In genomic region chr13:38636756-38637155, GRCh38 we compare ENCODE assay signal across 17 cellular contexts. TPM values are rescaled to one million over a fixed set of nuclear protein-coding genes. Genes with fewer than 3 reads are reported as not detected.
A peak's percentile ranks its signal among the peaks of the same experiment; 100 is the strongest.
DNase-seq lines count a peak whose midpoint lies in the region; ATAC-seq and TF ChIP-seq lines count a peak whose summit lies in the region.
"Had no signal": no experiment of that assay in that cellular context is flagged by ENCODE, and none has a peak within 500 bp of the region (broad histone marks: within the 10 kb centered on the region; RNA-seq: fewer than 3 reads in every experiment).

No MANE protein-coding gene starts in this region.

- ATAC-seq in HG03139 (IDR thresholded peaks at IDR 0.05; ENCODE audit: unreplicated experiment) = no peak
- ATAC-seq: heart left ventricle had no signal

- H3K27ac ChIP-seq in thyroid gland = peak overlapping the region in 1 of 3 donors; percentile 20
- H3K27ac ChIP-seq: adrenal gland, heart left ventricle, right lobe of liver had no signal

- no peak for TF ChIP-seq CTCF in thyroid gland (IDR thresholded peaks at IDR 0.05)

- WGBS in thyroid gland, 2 donors = 17 to 34% methylated on average over 2 of the region's 2 CpGs

- H3K36me3 ChIP-seq in thyroid gland = no peaks in the 10 kb centered on the region
- no peaks in the 10 kb centered on the region for H3K36me3 ChIP-seq in MG63
- H3K36me3 ChIP-seq: adrenal gland, heart left ventricle, right lobe of liver had no signal

- H3K4me3 ChIP-seq in thyroid gland (replicated peaks in 1 of 3) = no peak overlapping the region
- no peak overlapping the region for H3K4me3 ChIP-seq in MG63
- H3K4me3 ChIP-seq: adrenal gland, heart left ventricle, right lobe of liver had no signal

- H3K4me1 ChIP-seq in thyroid gland = peaks cover 7 to 11% of the 10 kb centered on the region in 2 donors
- H3K4me1 ChIP-seq: adrenal gland, heart left ventricle, right lobe of liver had no signal

- DNase-seq in HT-29 (ENCODE audit: low spot score) (peak; percentile 97), NCI-H526 treated with DMSO at 0.1 percent for 48 hours (lab: John Stamatoyannopoulos, UW) (peak; percentile 86), iPS-NIHi11 (ENCODE audit: low spot score) (peak; percentile 19), thyroid gland (peak; percentile 32 to 36), Ammon's horn (ENCODE audit: low spot score) (no peak), MG63 (no peak)
- DNase-seq in stimulated activated CD4-positive, alpha-beta T cell treated with anti-CD3 and anti-CD28 coated beads, Interleukin-2, amount 100 ng/mL, for 48 hours = no peak
- DNase-seq: activated CD4-positive, CD25-positive, alpha-beta regulatory T cell; adrenal gland; effector memory CD4-positive, alpha-beta T cell; heart left ventricle; MV-4-11; occipital lobe; right lobe of liver; SHP77 had no signal

- intact Hi-C loops in thyroid gland (cut with DNase I) = no loop called here

- no peak for TF ChIP-seq POLR2A in thyroid gland (IDR thresholded peaks at IDR 0.05)

- H3K27me3 ChIP-seq in thyroid gland (no peaks in the 10 kb centered on the region), MG63 (no peaks in the 10 kb centered on the region)
- H3K27me3 ChIP-seq: adrenal gland, right lobe of liver had no signal

- no peaks in the 10 kb centered on the region for H3K9me3 ChIP-seq in thyroid gland
- no peaks in the 10 kb centered on the region for H3K9me3 ChIP-seq in MG63
- H3K9me3 ChIP-seq: adrenal gland, heart left ventricle, right lobe of liver had no signal

RNA-seq across cellular contexts. Expression of gene FREM2, which starts 50.1 kb away (rescaled TPM):
- 3.5 and 11.8 TPM in 2 replicates for total RNA-seq in HT-29 (2014; rRNA removed; shearing (Covaris generic))
- total RNA-seq in thyroid gland = 10 to 100 TPM; 32.0 to 54.6 (median 46.2) TPM
- total RNA-seq in MG63 (2014; rRNA removed; shearing (Covaris generic); ENCODE audit: low replicate concordance) = not detected in 2 replicates
- total RNA-seq: mononuclear cell had no signal

Comparison
In these comparisons a context has a peak if more than half of its experiments do, and no peak if none do; other contexts are left out.
1. DNase-seq: peak in HT-29 (single experiment), NCI-H526 treated with DMSO at 0.1 percent for 48 hours (single experiment), iPS-NIHi11 (single experiment) and thyroid gland (2 of 2); none in Ammon's horn (single experiment), stimulated activated CD4-positive, alpha-beta T cell treated with anti-CD3 and anti-CD28 coated beads, Interleukin-2, amount 100 ng/mL, for 48 hours (0 of 2) and MG63 (single experiment).